Comparison of ENCODE assay signal across 14 cellular contexts in genomic region chr5:73692166-73692640, GRCh38.
DNase-seq lines count a peak whose midpoint lies in the region; ATAC-seq and TF ChIP-seq lines count a peak whose summit lies in the region.
"Had no signal": no experiment of that assay in that cellular context is flagged by ENCODE, and none has a peak within 500 bp of the region (broad histone marks: within the 10 kb centered on the region; RNA-seq: fewer than 3 reads in every experiment).

No MANE protein-coding gene starts in this region.

- H3K27ac Mint-ChIP-seq in glutamatergic neuron (ENCODE audit: unreplicated experiment): no peak overlapping the region

- CTCF ChIA-PET in BJ (lab: Yijun Ruan, JAX): interaction anchor here (1.0 to 4.7 kb wide), 10 partner anchors 15 to 101 kb away, joined by 3 to 40 read pairs (median 6); no protein-coding TSS in a partner anchor
- CTCF ChIA-PET in OCI-LY7 (lab: Charles Lee; ENCODE audit: unreplicated experiment): no interaction called here

- POLR2A ChIA-PET in BJ (lab: Charles Lee): no interaction called here
- POLR2A ChIA-PET in OCI-LY7 (lab: Charles Lee): no interaction called here

- H3K4me2 ChIP-seq in OCI-LY7 (ENCODE audit: low read length): no peak overlapping the region

- TF ChIP-seq CTCF in BJ (IDR thresholded peaks at IDR 0.05; ENCODE audit: insufficient read depth, low read depth, low read length) (no peak), glutamatergic neuron (IDR thresholded peaks at IDR 0.05; ENCODE audit: partially characterized antibody, unreplicated experiment) (no peak), OCI-LY7 (conservative IDR thresholded peaks at IDR 0.05; ENCODE audit: low read length) (no peak)

- no peaks in the 10 kb centered on the region for H3K27me3 Mint-ChIP-seq in glutamatergic neuron (ENCODE audit: unreplicated experiment)

- H3K27ac ChIP-seq in OCI-LY7 (ENCODE audit: low read depth, low read length, poor library complexity, severe bottlenecking): no peak overlapping the region

- no peaks in the 10 kb centered on the region for H3K9me2 ChIP-seq in OCI-LY7 (ENCODE audit: insufficient read depth, low read length)

- ATAC-seq in HG02852 (IDR thresholded peaks at IDR 0.05; ENCODE audit: unreplicated experiment): peak; percentile 45
- ATAC-seq in GM18502 (IDR thresholded peaks at IDR 0.05; ENCODE audit: poor library complexity, unreplicated experiment): no peak

- no peaks in the 10 kb centered on the region for H3K79me2 ChIP-seq in OCI-LY7 (ENCODE audit: insufficient read depth, low read depth, low read length)

- DNase-seq in BJ (ENCODE audit: low read depth) (peak; percentile 41), astrocyte of the hippocampus (ENCODE audit: low read depth, low spot score) (peak; percentile 76), kidney tubule cell (ENCODE audit: low spot score) (peak; percentile 68), glutamatergic neuron (no peak), occipital lobe (lab: John Stamatoyannopoulos, UW) (no peak), OCI-LY7 (ENCODE audit: low spot score) (no peak)
- DNase-seq: activated CD8-positive, alpha-beta memory T cell treated with anti-CD3 and anti-CD28 coated beads, Interleukin-2, amount 50 U/mL, for 48 hours; KG1; NCI-H526; stimulated activated CD4-positive, alpha-beta T cell treated with anti-CD3 and anti-CD28 coated beads, Interleukin-4, amount 100 ng/mL, for 1 hour; T-helper 1 cell had no signal

- no peak overlapping the region for H2AFZ ChIP-seq in OCI-LY7 (ENCODE audit: low read length)

- H3K4me1 Mint-ChIP-seq in glutamatergic neuron (ENCODE audit: low read depth, unreplicated experiment): no peaks in the 10 kb centered on the region

- H3K9me3 Mint-ChIP-seq in glutamatergic neuron (ENCODE audit: unreplicated experiment): no peaks in the 10 kb centered on the region

- no peaks in the 10 kb centered on the region for H3K36me3 Mint-ChIP-seq in glutamatergic neuron (ENCODE audit: unreplicated experiment)

- no peaks in the 10 kb centered on the region for H4K20me1 ChIP-seq in OCI-LY7 (ENCODE audit: insufficient read depth, low read length)

- no peaks in the 10 kb centered on the region for H3K9me3 ChIP-seq in OCI-LY7 (ENCODE audit: low read length)

- H3K36me3 ChIP-seq in BJ (ENCODE audit: control insufficient read depth, insufficient read depth, low read length) (no peaks in the 10 kb centered on the region), OCI-LY7 (ENCODE audit: insufficient read depth, low read length) (no peaks in the 10 kb centered on the region)

- H3K4me3 ChIP-seq in BJ (ENCODE audit: low read depth, low read length) (no peak overlapping the region), OCI-LY7 (ENCODE audit: low read depth, low read length, poor library complexity, severe bottlenecking) (no peak overlapping the region)

- no peaks in the 10 kb centered on the region for H3K4me1 ChIP-seq in OCI-LY7 (ENCODE audit: insufficient read depth, low read length, poor library complexity, severe bottlenecking)

- no peak overlapping the region for H3K4me3 Mint-ChIP-seq in glutamatergic neuron (ENCODE audit: unreplicated experiment)
- H3K4me3 Mint-ChIP-seq: neural crest cell had no signal

- intact Hi-C loops in OCI-LY7 (cut with micrococcal nuclease; ENCODE audit: unreplicated experiment): no loop called here

- H3K27me3 ChIP-seq in BJ (ENCODE audit: control insufficient read depth, insufficient read depth, low read length): no peaks in the 10 kb centered on the region

- no TSS peak for BruUV-seq in OCI-LY7 (replicated peaks; lab: Mats Ljungman, UMichigan)

Comparison
In these comparisons a context has a peak if more than half of its experiments do, and no peak if none do; other contexts are left out.
1. DNase-seq: peak in BJ (single experiment), astrocyte of the hippocampus (single experiment) and kidney tubule cell (single experiment); none in glutamatergic neuron (single experiment), occipital lobe (single experiment) and OCI-LY7 (single experiment).